ENCODE assay signal across 8 cellular contexts in genomic region chr19:56838930-56839664, GRCh38. TPM values are rescaled to one million over a fixed set of nuclear protein-coding genes. Genes with fewer than 3 reads are reported as not detected.
DNase-seq lines count a peak whose midpoint lies in the region; ATAC-seq and TF ChIP-seq lines count a peak whose summit lies in the region.

No MANE protein-coding gene starts in this region.

- H3K9me3 ChIP-seq in T-helper 17 cell (ENCODE audit: control insufficient read depth, low read length, poor library complexity, severe bottlenecking) (peaks cover 6% of the 10 kb centered on the region), endodermal cell (ENCODE audit: control insufficient read depth, low read length) (peaks cover 87% of the 10 kb centered on the region)

- 78 to 87% methylated on average over 22 to 33 of the region's 33 CpGs for WGBS in endodermal cell (ENCODE audit: insufficient coverage in 1 of 2, insufficient read length in 1 of 2), 2 experiments

- H3K27ac Mint-ChIP-seq in T-helper 17 cell: no peak overlapping the region
- no peak overlapping the region for H3K27ac Mint-ChIP-seq in endodermal cell

- no peaks in the 10 kb centered on the region for H3K27me3 ChIP-seq in endodermal cell (ENCODE audit: control insufficient read depth, insufficient read depth, low read length, poor library complexity, severe bottlenecking)

- H3K4me3 Mint-ChIP-seq in T-helper 17 cell (no peak overlapping the region), endodermal cell (no peak overlapping the region)

- peak; percentile 100 for DNase-seq in DMS 273 (lab: John Stamatoyannopoulos, UW; ENCODE audit: unreplicated experiment)
- DNase-seq in T-helper 17 cell: peak in 1 of 3 donors; percentile 21
- DNase-seq in globus pallidus (ENCODE audit: low spot score): peak; percentile 99
- peak; percentile 98 for DNase-seq in pons (ENCODE audit: low spot score)
- DNase-seq in NCI-H2171 (lab: John Stamatoyannopoulos, UW): no peak
- DNase-seq in endodermal cell: no peak
- no peak for DNase-seq in GM19240 (ENCODE audit: insufficient read length, low spot score)

- no peak overlapping the region for H3K4me3 ChIP-seq in endodermal cell (ENCODE audit: low read length)

- ATAC-seq in T-helper 17 cell (peak; percentile 55), HG03025 (IDR thresholded peaks at IDR 0.05; ENCODE audit: low FRiP score, unreplicated experiment) (no peak)

- no peak overlapping the region for H3K27ac ChIP-seq in endodermal cell (ENCODE audit: low read depth, low read length)

- no peak for TF ChIP-seq CTCF in endodermal cell (conservative IDR thresholded peaks at IDR 0.05)

- H3K36me3 Mint-ChIP-seq in T-helper 17 cell (ENCODE audit: low read depth) (no peaks in the 10 kb centered on the region), endodermal cell (ENCODE audit: low read depth) (peaks cover 5% of the 10 kb centered on the region)

- H3K4me1 ChIP-seq in endodermal cell (ENCODE audit: control insufficient read depth, insufficient read depth, low read length): no peaks in the 10 kb centered on the region

- no peak overlapping the region for H3K9ac ChIP-seq in endodermal cell (ENCODE audit: extremely low read depth, low read length, poor library complexity, severe bottlenecking)

- H3K4me1 Mint-ChIP-seq in T-helper 17 cell: no peaks in the 10 kb centered on the region
- no peaks in the 10 kb centered on the region for H3K4me1 Mint-ChIP-seq in endodermal cell

- H3K9me3 Mint-ChIP-seq in endodermal cell: peaks cover 57% of the 10 kb centered on the region

- H3K27me3 Mint-ChIP-seq in T-helper 17 cell (peaks cover 4% of the 10 kb centered on the region), endodermal cell (ENCODE audit: insufficient read depth) (peaks cover 1% of the 10 kb centered on the region)

- no peaks in the 10 kb centered on the region for H3K36me3 ChIP-seq in endodermal cell (ENCODE audit: control insufficient read depth, insufficient read depth, low read length)

RNA-seq across cellular contexts. Expression of gene PEG3, which starts 1.4 kb away (rescaled TPM):
- total RNA-seq in T-helper 17 cell (not detected), endodermal cell (not detected)
- not detected for polyA plus RNA-seq in endodermal cell (2013, experiment 1 of 2)
- polyA plus RNA-seq in endodermal cell (2013, experiment 2 of 2): not detected

RNA-seq across cellular contexts. Expression of gene ZIM2, which starts 1.4 kb away (rescaled TPM):
- total RNA-seq in T-helper 17 cell (not detected), endodermal cell (not detected)
- polyA plus RNA-seq in endodermal cell (2013, experiment 1 of 2): not detected
- not detected for polyA plus RNA-seq in endodermal cell (2013, experiment 2 of 2)

Comparison
In these comparisons a context has a peak if more than half of its experiments do, and no peak if none do; other contexts are left out.
1. DNase-seq: peak in DMS 273 (single experiment), globus pallidus (single experiment) and pons (single experiment); none in NCI-H2171 (single experiment), endodermal cell (single experiment) and GM19240 (single experiment).